In the genomic region with DNA sequence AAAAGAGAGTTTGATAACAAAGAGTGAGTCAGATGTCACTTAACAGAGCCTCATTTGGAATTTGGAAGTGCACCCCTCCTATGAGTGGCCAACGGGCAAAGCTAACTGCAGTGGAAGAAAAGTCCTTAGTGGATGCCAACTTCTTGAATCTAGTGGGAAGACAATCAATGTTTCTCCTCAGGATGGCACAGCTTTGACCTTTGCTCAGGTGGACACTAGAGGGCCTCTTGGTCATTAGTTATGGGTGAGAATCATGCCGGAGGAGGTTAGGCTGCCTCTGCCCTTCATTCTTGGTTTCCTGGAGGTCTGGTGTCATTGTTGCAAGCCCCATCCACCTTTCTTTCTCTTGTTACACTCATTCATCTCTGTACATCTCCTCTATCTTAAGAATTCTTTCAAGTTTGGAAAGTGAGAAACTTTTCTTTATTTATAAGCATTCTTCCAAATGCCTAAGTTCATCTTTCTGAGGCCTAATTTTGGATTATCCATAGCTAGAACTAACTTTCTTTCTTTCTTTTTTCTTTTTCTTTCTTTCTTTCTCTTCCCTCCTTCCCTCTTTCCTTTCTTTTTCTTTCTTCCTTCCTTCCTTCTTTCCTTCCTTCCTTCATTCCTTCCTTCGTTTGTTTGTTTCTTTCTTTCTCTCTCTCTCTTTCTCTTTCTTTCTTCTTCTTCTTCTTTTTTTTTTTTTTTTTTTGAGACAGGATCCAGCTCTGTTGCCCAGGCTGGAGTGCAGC, we compare ENCODE assay signal across 12 cellular contexts.
DNase-seq lines count a peak whose midpoint lies in the region; ATAC-seq, FAIRE-seq and TF ChIP-seq lines count a peak whose summit lies in the region.
"Had no signal": no experiment of that assay in that cellular context is flagged by ENCODE, and none has a peak within 500 bp of the region (broad histone marks: within the 10 kb centered on the region; RNA-seq: fewer than 3 reads in every experiment).

No MANE protein-coding gene starts in this region.

- no peak overlapping the region for H3K4me3 ChIP-seq in GM12864 (ENCODE audit: low read depth, low read length)
- H3K4me3 ChIP-seq in LNCaP clone FGC (ENCODE audit: low read depth, low read length), result no peak overlapping the region
- H3K4me3 ChIP-seq in K562, result no peak overlapping the region
- H3K4me3 ChIP-seq: esophagus squamous epithelium had no signal

- CTCF ChIA-PET in K562 (lab: Yijun Ruan, JAX; ENCODE audit: low intra/inter-chr PET ratio), result interaction anchor here (1.1 to 1.5 kb wide), 2 partner anchors 549 to 894 kb away, joined by 3 to 5 read pairs; no protein-coding TSS in a partner anchor

- no peak overlapping the region for H2AFZ ChIP-seq in K562 (ENCODE audit: low read depth, low read length)

- no peak overlapping the region for H3K4me2 ChIP-seq in K562 (ENCODE audit: insufficient read depth, low read length)

- DNase-seq in GM12864 (ENCODE audit: low read depth) (no peak), LNCaP clone FGC (ENCODE audit: low read depth) (peak; percentile 27), K562 (ENCODE audit: extremely low read depth in 1 of 4, low spot score in 3 of 4) (peak in 3 of 4 experiments; percentile 13 to 33 (median 20)), myocyte (ENCODE audit: low read depth) (peak; percentile 18)
- no peak for DNase-seq in NK-92 treated with Interleukin-12 subunit alpha and Interleukin-12 subunit beta, amount 100 ng/mL, for 24 hours (lab: John Stamatoyannopoulos, UW)
- DNase-seq: aorta, esophagus squamous epithelium, retina had no signal

- no peaks in the 10 kb centered on the region for H3K4me1 ChIP-seq in K562 (replicated peaks in 1 of 2; ENCODE audit: control insufficient read depth in 2 of 2, insufficient read depth in 2 of 2, low read length in 2 of 2)
- H3K4me1 ChIP-seq: esophagus squamous epithelium had no signal

- H3K27ac ChIP-seq in K562 (ENCODE audit: extremely low read depth, low read depth, low read length), result no peak overlapping the region
- H3K27ac ChIP-seq: esophagus squamous epithelium had no signal

- no peaks in the 10 kb centered on the region for H3K79me2 ChIP-seq in K562 (ENCODE audit: control insufficient read depth, insufficient read depth, low read length)

- H3K9me1 ChIP-seq in K562 (ENCODE audit: control insufficient read depth, insufficient read depth, low read length), result no peaks in the 10 kb centered on the region

- WGBS in K562 (ENCODE audit: insufficient coverage, low coverage, missing lambda C conversion rate), result 6% methylated on average over 3 of the region's 3 CpGs

- no peaks in the 10 kb centered on the region for H3K9me3 ChIP-seq in K562 (replicated peaks; ENCODE audit: control insufficient read depth, insufficient read depth, low read depth, low read length)
- H3K9me3 ChIP-seq: esophagus squamous epithelium had no signal

- BruUV-seq in K562 (replicated peaks; lab: Mats Ljungman, UMichigan), result no TSS peak

- in situ Hi-C loops in K562 (cut with MboI), result no loop called here

- H4K20me1 ChIP-seq in K562 (replicated peaks; ENCODE audit: control insufficient read depth, insufficient read depth, low read length), result no peaks in the 10 kb centered on the region; the same call in 1 of the 2 replicates

- intact Hi-C loops in K562 (cut with micrococcal nuclease), result loop anchor here (5.0 to 10.0 kb wide), 2 partner anchors 366 to 548 kb away; no protein-coding TSS in a partner anchor

- H3K36me3 ChIP-seq in K562 (ENCODE audit: control insufficient read depth, insufficient read depth, low read length), result no peaks in the 10 kb centered on the region
- H3K36me3 ChIP-seq: esophagus squamous epithelium had no signal

- no peaks in the 10 kb centered on the region; a peak in 1 of 5 replicates for H3K27me3 ChIP-seq in K562 (ENCODE audit: control insufficient read depth in 2 of 2, insufficient read depth in 2 of 2, low read length in 2 of 2)
- H3K27me3 ChIP-seq: esophagus squamous epithelium had no signal

- TF ChIP-seq EP300 in K562 (IDR thresholded peaks at IDR 0.05; ENCODE audit: low read length), result no peak

- POLR2A ChIA-PET in K562 (lab: Yijun Ruan, JAX), result no interaction called here

- TF ChIP-seq CTCF in GM12864 (IDR thresholded peaks at IDR 0.05; ENCODE audit: low read depth, low read length, missing control alignments), result peak; percentile 10
- TF ChIP-seq CTCF in LNCaP clone FGC (IDR thresholded peaks at IDR 0.05; ENCODE audit: control insufficient read depth, extremely low read depth, insufficient read depth), result peak; percentile 82
- TF ChIP-seq CTCF in K562 (IDR thresholded peaks at IDR 0.05 in 2 of 3, conservative IDR thresholded peaks at IDR 0.05 in 1 of 3; ENCODE audit: insufficient read depth in 2 of 3, low read depth in 1 of 3, low read length in 3 of 3), result peak; percentile 30 to 54 (median 46); a peak in 3 of 6 replicates

- peak; percentile 35 for FAIRE-seq in K562 (lab: Jason Lieb, UNC)
- FAIRE-seq: G401.6 had no signal

- ATAC-seq in K562 (peak; percentile 67), HG03521 (IDR thresholded peaks at IDR 0.05; ENCODE audit: unreplicated experiment) (no peak), GM18505 (IDR thresholded peaks at IDR 0.05; ENCODE audit: unreplicated experiment) (no peak)
- ATAC-seq: HCT116 had no signal

- peak in 1 of 2 experiments; percentile 43; a peak in 1 of 4 replicates for TF ChIP-seq RAD21 in K562 (CRISPR knock-in tag; conservative IDR thresholded peaks at IDR 0.05 in 1 of 2, IDR thresholded peaks at IDR 0.05 in 1 of 2)

- H3K9ac ChIP-seq in K562 (ENCODE audit: insufficient read depth in 1 of 2, low read depth in 2 of 2, low read length in 2 of 2), result no peak overlapping the region

- TF ChIP-seq POLR2A in K562 (conservative IDR thresholded peaks at IDR 0.05) (no peak), GM18505 (IDR thresholded peaks at IDR 0.05; ENCODE audit: borderline replicate concordance, extremely low read depth, insufficient read depth, insufficient read length) (no peak)

TF ChIP-seq in K562, 482 proteins besides CTCF, POLR2A, EP300 and RAD21 (continues in another document):
- TF ChIP-seq, protein P1, sequence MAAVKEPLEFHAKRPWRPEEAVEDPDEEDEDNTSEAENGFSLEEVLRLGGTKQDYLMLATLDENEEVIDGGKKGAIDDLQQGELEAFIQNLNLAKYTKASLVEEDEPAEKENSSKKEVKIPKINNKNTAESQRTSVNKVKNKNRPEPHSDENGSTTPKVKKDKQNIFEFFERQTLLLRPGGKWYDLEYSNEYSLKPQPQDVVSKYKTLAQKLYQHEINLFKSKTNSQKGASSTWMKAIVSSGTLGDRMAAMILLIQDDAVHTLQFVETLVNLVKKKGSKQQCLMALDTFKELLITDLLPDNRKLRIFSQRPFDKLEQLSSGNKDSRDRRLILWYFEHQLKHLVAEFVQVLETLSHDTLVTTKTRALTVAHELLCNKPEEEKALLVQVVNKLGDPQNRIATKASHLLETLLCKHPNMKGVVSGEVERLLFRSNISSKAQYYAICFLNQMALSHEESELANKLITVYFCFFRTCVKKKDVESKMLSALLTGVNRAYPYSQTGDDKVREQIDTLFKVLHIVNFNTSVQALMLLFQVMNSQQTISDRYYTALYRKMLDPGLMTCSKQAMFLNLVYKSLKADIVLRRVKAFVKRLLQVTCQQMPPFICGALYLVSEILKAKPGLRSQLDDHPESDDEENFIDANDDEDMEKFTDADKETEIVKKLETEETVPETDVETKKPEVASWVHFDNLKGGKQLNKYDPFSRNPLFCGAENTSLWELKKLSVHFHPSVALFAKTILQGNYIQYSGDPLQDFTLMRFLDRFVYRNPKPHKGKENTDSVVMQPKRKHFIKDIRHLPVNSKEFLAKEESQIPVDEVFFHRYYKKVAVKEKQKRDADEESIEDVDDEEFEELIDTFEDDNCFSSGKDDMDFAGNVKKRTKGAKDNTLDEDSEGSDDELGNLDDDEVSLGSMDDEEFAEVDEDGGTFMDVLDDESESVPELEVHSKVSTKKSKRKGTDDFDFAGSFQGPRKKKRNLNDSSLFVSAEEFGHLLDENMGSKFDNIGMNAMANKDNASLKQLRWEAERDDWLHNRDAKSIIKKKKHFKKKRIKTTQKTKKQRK (IDR thresholded peaks at IDR 0.05; ENCODE audit: borderline replicate concordance, low read depth, low read length), result no peak
- TF ChIP-seq ESRRA (IDR thresholded peaks at IDR 0.05; ENCODE audit: borderline replicate concordance, low read depth), result no peak
- TF ChIP-seq ZKSCAN1 (IDR thresholded peaks at IDR 0.05; ENCODE audit: low read depth, low read length), result no peak
- TF ChIP-seq SNIP1 (IDR thresholded peaks at IDR 0.05; ENCODE audit: low read depth), result no peak
- TF ChIP-seq, protein P2, sequence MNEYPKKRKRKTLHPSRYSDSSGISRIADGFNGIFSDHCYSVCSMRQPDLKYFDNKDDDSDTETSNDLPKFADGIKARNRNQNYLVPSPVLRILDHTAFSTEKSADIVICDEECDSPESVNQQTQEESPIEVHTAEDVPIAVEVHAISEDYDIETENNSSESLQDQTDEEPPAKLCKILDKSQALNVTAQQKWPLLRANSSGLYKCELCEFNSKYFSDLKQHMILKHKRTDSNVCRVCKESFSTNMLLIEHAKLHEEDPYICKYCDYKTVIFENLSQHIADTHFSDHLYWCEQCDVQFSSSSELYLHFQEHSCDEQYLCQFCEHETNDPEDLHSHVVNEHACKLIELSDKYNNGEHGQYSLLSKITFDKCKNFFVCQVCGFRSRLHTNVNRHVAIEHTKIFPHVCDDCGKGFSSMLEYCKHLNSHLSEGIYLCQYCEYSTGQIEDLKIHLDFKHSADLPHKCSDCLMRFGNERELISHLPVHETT (CRISPR knock-in tag; conservative IDR thresholded peaks at IDR 0.05 in 1 of 2, IDR thresholded peaks at IDR 0.05 in 1 of 2), result no peak
- TF ChIP-seq E2F5 (CRISPR knock-in tag; IDR thresholded peaks at IDR 0.05), result no peak
- no peak for TF ChIP-seq MIER1 (IDR thresholded peaks at IDR 0.05; ENCODE audit: low read depth)
- no peak for TF ChIP-seq ZNF830 (CRISPR knock-in tag; IDR thresholded peaks at IDR 0.05)
- TF ChIP-seq ELF2 (CRISPR knock-in tag; IDR thresholded peaks at IDR 0.05), result no peak

Comparison
In these comparisons a context has a peak if more than half of its experiments do, and no peak if none do; other contexts are left out.
1. DNase-seq: peak in LNCaP clone FGC (single experiment), K562 (3 of 4) and myocyte (single experiment); none in GM12864 (single experiment) and NK-92 treated with Interleukin-12 subunit alpha and Interleukin-12 subunit beta, amount 100 ng/mL, for 24 hours (single experiment).
2. CTCF ChIP-seq: peak in every context shown above with its lines; median percentile 82 in LNCaP clone FGC; 46 in K562; 10 in GM12864.